8 cellular contexts compared by ENCODE assay signal in the genomic region with DNA sequence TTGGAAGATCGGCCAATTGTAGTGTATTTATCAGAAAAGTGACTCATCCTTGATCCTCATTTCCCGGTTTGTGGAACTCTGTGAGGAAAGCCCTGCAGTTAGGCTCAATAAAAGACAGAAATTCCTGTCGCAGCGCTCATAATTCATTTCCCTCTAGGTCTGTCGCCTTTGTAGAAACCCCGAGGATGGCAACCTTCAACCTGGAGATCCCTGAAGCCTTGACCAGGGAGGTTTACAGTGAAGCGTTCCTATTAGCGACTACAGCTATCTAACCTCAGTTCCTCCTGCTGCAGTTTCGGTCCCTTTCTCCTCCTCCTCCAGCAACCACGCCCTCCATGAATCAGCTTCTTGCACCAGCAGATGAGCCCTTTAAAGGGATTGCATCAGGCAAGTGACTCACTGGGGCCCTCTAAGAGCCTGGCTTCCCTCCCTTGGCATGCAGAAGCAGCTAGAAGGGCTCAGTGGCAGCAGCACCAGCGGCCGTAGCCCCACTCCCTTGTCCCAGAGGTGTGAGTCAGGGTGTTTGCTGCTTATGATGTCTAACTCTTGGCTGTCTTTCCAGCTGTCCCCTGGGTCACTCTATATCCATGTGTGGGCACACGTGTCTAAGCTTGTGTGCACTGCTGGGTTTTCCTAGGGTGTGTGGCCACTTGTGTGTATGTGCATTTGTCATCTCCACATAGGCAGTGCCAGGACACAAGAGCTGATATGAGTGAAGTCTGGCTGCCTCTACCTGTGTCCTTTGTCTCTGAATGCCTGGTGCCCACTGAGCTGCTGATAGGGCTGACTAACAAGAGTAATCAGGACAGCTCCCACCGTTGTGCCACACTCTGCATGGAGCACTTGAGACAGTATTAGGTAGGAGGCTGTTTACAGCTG. TPM values are rescaled to one million over a fixed set of nuclear protein-coding genes. Genes with fewer than 3 reads are reported as not detected.
DNase-seq lines count a peak whose midpoint lies in the region; ATAC-seq, FAIRE-seq and TF ChIP-seq lines count a peak whose summit lies in the region.

No MANE protein-coding gene starts in this region.

- TF ChIP-seq POLR2A in HepG2 (IDR thresholded peaks at IDR 0.05; ENCODE audit: insufficient read depth in 1 of 2, low read depth in 2 of 2, low read length in 2 of 2): peak; percentile 95 to 96

- TSS peak; percentile 85 for BruUV-seq in HepG2 (replicated peaks; lab: Mats Ljungman, UMichigan)

- peak overlapping the region; percentile 82 for H3K4me3 Mint-ChIP-seq in activated CD4-positive, alpha-beta T cell treated with anti-CD3 and anti-CD28 coated beads, Interleukin-2, amount 10 ng/mL, durations not matched to agents 7 days and 5 days
- peak overlapping the region; percentile 78 for H3K4me3 Mint-ChIP-seq in dendritic cell treated with granulocyte-macrophage colony-stimulating factor and Interleukin-4, amounts not matched to agents 40 ng/mL and 50 ng/mL, for 4 days

- H3K4me2 ChIP-seq in HepG2 (ENCODE audit: low read depth, low read length): peak overlapping the region; percentile 99

- CTCF ChIA-PET in activated CD4-positive, alpha-beta T cell treated with anti-CD3 and anti-CD28 coated beads, Interleukin-2, amount 10 ng/mL, durations not matched to agents 7 days and 5 days (lab: Charles Lee): interaction anchor here (0.7 to 4.9 kb wide), 11 partner anchors 13 to 237 kb away, joined by 3 to 55 read pairs (median 3); a partner anchor contains a TSS
- CTCF ChIA-PET in HepG2 (lab: Yijun Ruan, JAX; ENCODE audit: low intra/inter-chr PET ratio, low total read pairs): no interaction called here

- no peaks in the 10 kb centered on the region; a peak in 1 of 5 replicates for H3K27me3 ChIP-seq in HepG2 (ENCODE audit: control insufficient read depth in 1 of 2, insufficient read depth in 2 of 2, low read length in 2 of 2)

- no peaks in the 10 kb centered on the region for H3K9me3 ChIP-seq in HepG2 (ENCODE audit: low read length)

- peak overlapping the region; percentile 99 for H3K27ac ChIP-seq in HepG2 (ENCODE audit: extremely low read length, insufficient read depth, low read length)

- no peak for FAIRE-seq in HepG2 (lab: Jason Lieb, UNC)

- in situ Hi-C loops in HepG2 (cut with HindIII; ENCODE audit: extremely low pct_ligation_motif_present, low pct_unique_long_range_greater_than_20kb): no loop called here

- H3K36me3 Mint-ChIP-seq in activated CD4-positive, alpha-beta T cell treated with anti-CD3 and anti-CD28 coated beads, Interleukin-2, amount 10 ng/mL, durations not matched to agents 7 days and 5 days (ENCODE audit: low read depth): peaks cover 35% of the 10 kb centered on the region
- peaks cover 52% of the 10 kb centered on the region for H3K36me3 Mint-ChIP-seq in dendritic cell treated with granulocyte-macrophage colony-stimulating factor and Interleukin-4, amounts not matched to agents 40 ng/mL and 50 ng/mL, for 4 days (ENCODE audit: low read depth)

- peaks cover 66% of the 10 kb centered on the region for H3K4me1 Mint-ChIP-seq in activated CD4-positive, alpha-beta T cell treated with anti-CD3 and anti-CD28 coated beads, Interleukin-2, amount 10 ng/mL, durations not matched to agents 7 days and 5 days
- peaks cover 74% of the 10 kb centered on the region for H3K4me1 Mint-ChIP-seq in dendritic cell treated with granulocyte-macrophage colony-stimulating factor and Interleukin-4, amounts not matched to agents 40 ng/mL and 50 ng/mL, for 4 days (ENCODE audit: low read depth)

- H3K27me3 Mint-ChIP-seq in activated CD4-positive, alpha-beta T cell treated with anti-CD3 and anti-CD28 coated beads, Interleukin-2, amount 10 ng/mL, durations not matched to agents 7 days and 5 days: no peaks in the 10 kb centered on the region
- no peaks in the 10 kb centered on the region for H3K27me3 Mint-ChIP-seq in dendritic cell treated with granulocyte-macrophage colony-stimulating factor and Interleukin-4, amounts not matched to agents 40 ng/mL and 50 ng/mL, for 4 days

- POLR2A ChIA-PET in activated CD4-positive, alpha-beta T cell treated with anti-CD3 and anti-CD28 coated beads, Interleukin-2, amount 10 ng/mL, durations not matched to agents 7 days and 5 days (lab: Charles Lee): interaction anchor here (0.6 to 1.4 kb wide), 9 partner anchors 9 to 226 kb away, joined by 3 to 6 read pairs (median 4); a partner anchor contains a TSS
- POLR2A ChIA-PET in HepG2 (lab: Yijun Ruan, JAX): interaction anchor here (0.5 to 9.5 kb wide), 19 partner anchors 13 to 237 kb away, joined by 3 to 391 read pairs (median 6); a partner anchor contains a TSS

- H3K9me3 Mint-ChIP-seq in activated CD4-positive, alpha-beta T cell treated with anti-CD3 and anti-CD28 coated beads, Interleukin-2, amount 10 ng/mL, durations not matched to agents 7 days and 5 days: no peaks in the 10 kb centered on the region
- H3K9me3 Mint-ChIP-seq in dendritic cell treated with granulocyte-macrophage colony-stimulating factor and Interleukin-4, amounts not matched to agents 40 ng/mL and 50 ng/mL, for 4 days: no peaks in the 10 kb centered on the region

- DNase-seq in AG08395 (ENCODE audit: low spot score): peak; percentile 98
- DNase-seq in NCI-H510A treated with DMSO at 0.1 percent for 48 hours (lab: John Stamatoyannopoulos, UW): peak; percentile 99
- DNase-seq in activated CD4-positive, alpha-beta T cell treated with anti-CD3 and anti-CD28 coated beads, Interleukin-2, amount 10 ng/mL, durations not matched to agents 7 days and 5 days: peak; percentile 94
- DNase-seq in HepG2 (ENCODE audit: low spot score): peak; percentile 95
- peak; percentile 85 for DNase-seq in stimulated activated CD4-positive, alpha-beta T cell treated with anti-CD3 and anti-CD28 coated beads, Interleukin-4, amount 100 ng/mL, for 1 hour

- peaks cover 1 to 7% of the 10 kb centered on the region in 2 experiments; a peak in 3 of 5 replicates for H3K36me3 ChIP-seq in HepG2 (replicated peaks in 1 of 2; ENCODE audit: control insufficient read depth in 1 of 2, insufficient read depth in 2 of 2, low read length in 2 of 2)

- TF ChIP-seq CTCF in HepG2 (CRISPR knock-in tag; IDR thresholded peaks at IDR 0.05): peak; percentile 33

- H2AFZ ChIP-seq in HepG2 (ENCODE audit: low read length): no peak overlapping the region

- H3K27ac Mint-ChIP-seq in activated CD4-positive, alpha-beta T cell treated with anti-CD3 and anti-CD28 coated beads, Interleukin-2, amount 10 ng/mL, durations not matched to agents 7 days and 5 days: peak overlapping the region; percentile 99
- peak overlapping the region; percentile 100 for H3K27ac Mint-ChIP-seq in dendritic cell treated with granulocyte-macrophage colony-stimulating factor and Interleukin-4, amounts not matched to agents 40 ng/mL and 50 ng/mL, for 4 days

- TF ChIP-seq EP300 in HepG2 (IDR thresholded peaks at IDR 0.05; ENCODE audit: low read depth in 2 of 2, low read length in 2 of 2): peak; percentile 73 to 82; a peak in 3 of 4 replicates
- peak; percentile 90 for TF ChIP-seq EP300 in HepG2 (CRISPR knock-in tag; IDR thresholded peaks at IDR 0.05; ENCODE audit: borderline replicate concordance)

- H3K4me1 ChIP-seq in HepG2 (ENCODE audit: insufficient read depth, low read length): peaks cover 51% of the 10 kb centered on the region

- peaks cover 4% of the 10 kb centered on the region; the same call in 1 of the 2 replicates for H4K20me1 ChIP-seq in HepG2 (ENCODE audit: insufficient read depth, low read length)

- peak overlapping the region; percentile 97 for H3K9ac ChIP-seq in HepG2 (ENCODE audit: insufficient read depth, low read depth, low read length)

- intact Hi-C loops in dendritic cell treated with granulocyte-macrophage colony-stimulating factor and Interleukin-4, amounts not matched to agents 40 ng/mL and 50 ng/mL, for 4 days (cut with micrococcal nuclease): loop anchor here (1.0 to 5.0 kb wide), 3 partner anchors 11 to 36 kb away; a partner anchor contains a TSS
- intact Hi-C loops in HepG2 (cut with micrococcal nuclease; ENCODE audit: unreplicated experiment): loop anchor here (1.0 kb wide), 1 partner anchor 11 kb away; a partner anchor contains a TSS

- no peak; the same call in 1 of the 2 replicates for TF ChIP-seq RAD21 in HepG2 (CRISPR knock-in tag; IDR thresholded peaks at IDR 0.05)

- peak overlapping the region; percentile 61 to 76 (median 73) for H3K4me3 ChIP-seq in HepG2 (replicated peaks in 1 of 3; ENCODE audit: insufficient read depth in 1 of 3, low read depth in 2 of 3, low read length in 3 of 3)

- ATAC-seq in GM19023 (IDR thresholded peaks at IDR 0.05; ENCODE audit: unreplicated experiment): peak; percentile 42
- ATAC-seq in HG03432 (IDR thresholded peaks at IDR 0.05; ENCODE audit: unreplicated experiment): peak; percentile 47
- ATAC-seq in HepG2: peak; percentile 60

- peaks cover 38% of the 10 kb centered on the region for H3K79me2 ChIP-seq in HepG2 (ENCODE audit: insufficient read depth, low read length)

- WGBS in HepG2 (ENCODE audit: low lambda C conversion rate): 1% methylated on average over 13 of the region's 14 CpGs

RNA-seq across cellular contexts. Expression of a gene that starts 0.8 kb away (rescaled TPM):
- 10 to 100 TPM; 53.7 to 59.1 TPM for total RNA-seq in activated CD4-positive, alpha-beta T cell treated with anti-CD3 and anti-CD28 coated beads, Interleukin-2, amount 10 ng/mL, durations not matched to agents 7 days and 5 days
- total RNA-seq in HepG2 (2016; rRNA removed; fragmentation: Illumina TruSeq; extraction: Trizol): 33.8 and 40.1 TPM in 2 replicates
- 24.9 and 25.5 TPM in 2 replicates for total RNA-seq in HepG2 (2016; cell fraction: cytosol; rRNA removed; fragmentation: Illumina TruSeq; extraction: Trizol; ENCODE audit: low read depth)
- 32.8 and 34.8 TPM in 2 replicates for total RNA-seq in HepG2 (2016; cell fraction: insoluble cytoplasmic fraction; rRNA removed; fragmentation: Illumina TruSeq; extraction: Trizol)
- total RNA-seq in HepG2 (2016; cell fraction: membrane; rRNA removed; fragmentation: Illumina TruSeq; extraction: Trizol): 68.1 and 69.3 TPM in 2 replicates
- total RNA-seq in HepG2 (2016; cell fraction: nucleus; rRNA removed; fragmentation: Illumina TruSeq; extraction: Trizol): 19.0 and 20.3 TPM in 2 replicates
- 35.1 and 49.2 TPM in 2 replicates for polyA plus RNA-seq in HepG2 (2011; rRNA removed)
- 30.7 and 33.6 TPM in 2 replicates for polyA plus RNA-seq in HepG2 (2011; cell fraction: cytosol; rRNA removed)
- polyA plus RNA-seq in HepG2 (2011; cell fraction: nucleus; rRNA removed): 35.7 and 39.3 TPM in 2 replicates
- polyA plus RNA-seq in HepG2 (2012): 32.0 and 37.7 TPM in 2 replicates
- polyA plus RNA-seq in HepG2 (2016; cell fraction: cytosol; fragmentation: Illumina TruSeq; extraction: Trizol; ENCODE audit: low read depth): 28.6 and 31.6 TPM in 2 replicates
- 42.6 and 52.9 TPM in 2 replicates for polyA plus RNA-seq in HepG2 (2016; cell fraction: insoluble cytoplasmic fraction; fragmentation: Illumina TruSeq; extraction: Trizol; ENCODE audit: low read depth)
- 71.6 and 77.6 TPM in 2 replicates for polyA plus RNA-seq in HepG2 (2016; cell fraction: membrane; fragmentation: Illumina TruSeq; extraction: Trizol; ENCODE audit: low read depth)
- 39.8 and 45.0 TPM in 2 replicates for polyA plus RNA-seq in HepG2 (2016; cell fraction: nucleus; fragmentation: Illumina TruSeq; extraction: Trizol; ENCODE audit: insufficient read depth, low read depth)
- polyA minus RNA-seq in HepG2 (2011; rRNA and poly(A)+ RNA removed; ENCODE audit: low replicate concordance): 14.8 and 47.6 TPM in 2 replicates
- 15.3 and 21.4 TPM in 2 replicates for polyA minus RNA-seq in HepG2 (2011; cell fraction: cytosol; rRNA and poly(A)+ RNA removed)
- polyA minus RNA-seq in HepG2 (2011; cell fraction: nucleus; rRNA and poly(A)+ RNA removed): 8.6 and 8.8 TPM in 2 replicates

RNA-seq across cellular contexts. Expression of a gene that starts 11.2 kb away (rescaled TPM):
- 10 to 100 TPM; 39.3 to 39.4 TPM for total RNA-seq in activated CD4-positive, alpha-beta T cell treated with anti-CD3 and anti-CD28 coated beads, Interleukin-2, amount 10 ng/mL, durations not matched to agents 7 days and 5 days
- 14.0 and 17.0 TPM in 2 replicates for total RNA-seq in HepG2 (2016; rRNA removed; fragmentation: Illumina TruSeq; extraction: Trizol)
- total RNA-seq in HepG2 (2016; cell fraction: cytosol; rRNA removed; fragmentation: Illumina TruSeq; extraction: Trizol; ENCODE audit: low read depth): 56.5 and 60.8 TPM in 2 replicates
- 14.8 TPM in 2 replicates for total RNA-seq in HepG2 (2016; cell fraction: insoluble cytoplasmic fraction; rRNA removed; fragmentation: Illumina TruSeq; extraction: Trizol)
- 50.9 and 52.1 TPM in 2 replicates for total RNA-seq in HepG2 (2016; cell fraction: membrane; rRNA removed; fragmentation: Illumina TruSeq; extraction: Trizol)
- total RNA-seq in HepG2 (2016; cell fraction: nucleus; rRNA removed; fragmentation: Illumina TruSeq; extraction: Trizol): 6.1 and 9.2 TPM in 2 replicates
- 52.0 and 61.6 TPM in 2 replicates for polyA plus RNA-seq in HepG2 (2011; rRNA removed)
- 52.4 and 63.1 TPM in 2 replicates for polyA plus RNA-seq in HepG2 (2011; cell fraction: cytosol; rRNA removed)
- polyA plus RNA-seq in HepG2 (2011; cell fraction: nucleus; rRNA removed): 18.3 and 21.3 TPM in 2 replicates
- 22.5 and 35.0 TPM in 2 replicates for polyA plus RNA-seq in HepG2 (2012)
- polyA plus RNA-seq in HepG2 (2016; cell fraction: cytosol; fragmentation: Illumina TruSeq; extraction: Trizol; ENCODE audit: low read depth): 247 and 272 TPM in 2 replicates
- 57.9 and 60.5 TPM in 2 replicates for polyA plus RNA-seq in HepG2 (2016; cell fraction: insoluble cytoplasmic fraction; fragmentation: Illumina TruSeq; extraction: Trizol; ENCODE audit: low read depth)
- 158 and 176 TPM in 2 replicates for polyA plus RNA-seq in HepG2 (2016; cell fraction: membrane; fragmentation: Illumina TruSeq; extraction: Trizol; ENCODE audit: low read depth)
- 38.1 and 40.1 TPM in 2 replicates for polyA plus RNA-seq in HepG2 (2016; cell fraction: nucleus; fragmentation: Illumina TruSeq; extraction: Trizol; ENCODE audit: insufficient read depth, low read depth)
- polyA minus RNA-seq in HepG2 (2011; rRNA and poly(A)+ RNA removed; ENCODE audit: low replicate concordance): 38.9 and 99.2 TPM in 2 replicates
- 11.0 and 14.3 TPM in 2 replicates for polyA minus RNA-seq in HepG2 (2011; cell fraction: cytosol; rRNA and poly(A)+ RNA removed)
- polyA minus RNA-seq in HepG2 (2011; cell fraction: nucleus; rRNA and poly(A)+ RNA removed): 9.0 and 11.3 TPM in 2 replicates

Comparison
In these comparisons a context has a peak if more than half of its experiments do, and no peak if none do; other contexts are left out.
1. Peak in every context shown above with its lines: DNase-seq, ATAC-seq, H3K4me3 ChIP-seq and H3K27ac ChIP-seq.